Comparison of ENCODE assay signal across 11 cellular contexts in the genomic region with DNA sequence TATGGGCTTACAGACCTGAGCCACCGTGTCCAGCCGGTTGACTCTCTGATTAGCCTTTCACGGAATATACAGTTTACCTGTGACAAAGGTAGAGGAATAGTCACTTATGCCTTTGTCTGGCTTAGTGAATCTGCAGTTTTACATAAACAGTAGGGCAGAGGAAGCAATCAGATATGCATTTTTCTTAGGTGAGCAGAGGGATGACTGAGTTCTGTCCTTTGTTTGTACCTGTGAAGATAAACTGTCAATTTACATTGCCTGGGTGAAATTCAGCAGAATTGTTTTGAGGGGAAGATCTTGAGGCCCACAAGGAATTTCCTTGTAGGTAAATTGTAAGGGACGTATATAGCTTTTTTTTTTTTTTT. TPM values are rescaled to one million over a fixed set of nuclear protein-coding genes. Genes with fewer than 3 reads are reported as not detected.
A peak's percentile ranks its signal among the peaks of the same experiment; 100 is the strongest.
DNase-seq lines count a peak whose midpoint lies in the region; ATAC-seq, FAIRE-seq and TF ChIP-seq lines count a peak whose summit lies in the region.
"Had no signal": no experiment of that assay in that cellular context is flagged by ENCODE, and none has a peak within 500 bp of the region (broad histone marks: within the 10 kb centered on the region; RNA-seq: fewer than 3 reads in every experiment).

No MANE protein-coding gene starts in this region.

- CTCF ChIA-PET in CD8-positive, alpha-beta T cell (lab: Charles Lee): interaction anchor here (0.6 to 2.1 kb wide), 2 partner anchors 10 to 13 kb away, joined by 3 to 11 read pairs; a partner anchor contains a TSS
- CTCF ChIA-PET in GM12878 (lab: Yijun Ruan, JAX): interaction anchor here (1.2 to 18.8 kb wide), 6 partner anchors 9 to 487 kb away, joined by 3 to 163 read pairs (median 12); a partner anchor contains a TSS

- no peaks in the 10 kb centered on the region for H3K27me3 ChIP-seq in CD8-positive, alpha-beta T cell (ENCODE audit: insufficient read depth, low read length)
- H3K27me3 ChIP-seq in Karpas-422 (ENCODE audit: low read length) (no peaks in the 10 kb centered on the region), GM12878 (replicated peaks in 1 of 2; ENCODE audit: control insufficient read depth in 2 of 2, insufficient read depth in 2 of 2, low read length in 1 of 2) (no peaks in the 10 kb centered on the region), osteoblast (ENCODE audit: insufficient read depth, low read length) (no peaks in the 10 kb centered on the region)
- H3K27me3 ChIP-seq: SJCRH30 had no signal

- BruUV-seq in GM12878 (replicated peaks; lab: Mats Ljungman, UMichigan): no TSS peak

- H4K20me1 ChIP-seq in Karpas-422 (ENCODE audit: insufficient read depth, low read depth, low read length) (no peaks in the 10 kb centered on the region), GM12878 (ENCODE audit: control insufficient read depth, insufficient read depth) (no peaks in the 10 kb centered on the region), osteoblast (ENCODE audit: insufficient read depth, low read length) (peaks cover 2% of the 10 kb centered on the region)

- no peaks in the 10 kb centered on the region for H3K9me2 ChIP-seq in Karpas-422 (replicated peaks; ENCODE audit: insufficient read depth, low read length)

- RAD21 ChIA-PET in GM12878 (lab: Charles Lee; ENCODE audit: unreplicated experiment): interaction anchor here (1.5 to 9.1 kb wide), 5 partner anchors 10 to 75 kb away, joined by 3 to 93 read pairs (median 18); a partner anchor contains a TSS

- in situ Hi-C loops in GM12878 (cut with MboI): loop anchor here (5.0 to 10.0 kb wide), 3 partner anchors 221 to 693 kb away; a partner anchor contains a TSS

- SMC1A ChIA-PET in GM12878 (lab: Charles Lee; ENCODE audit: uncharacterized antibody, unreplicated experiment): interaction anchor here (1.0 to 20.1 kb wide), 9 partner anchors 13 to 703 kb away, joined by 3 to 284 read pairs (median 5); a partner anchor contains a TSS

- ATAC-seq in CD8-positive, alpha-beta T cell: no peak
- no peak for ATAC-seq in GM12878
- no peak for ATAC-seq in GM21529 (IDR thresholded peaks at IDR 0.05; ENCODE audit: unreplicated experiment)
- no peak for ATAC-seq in HG03135 (IDR thresholded peaks at IDR 0.05; ENCODE audit: unreplicated experiment)

- H3K27me3 Mint-ChIP-seq in CD8-positive, alpha-beta T cell (ENCODE audit: low read depth): no peaks in the 10 kb centered on the region

- WGBS in GM12878 (ENCODE audit: insufficient coverage, insufficient replicate concordance, low lambda C conversion rate, missing lambda C conversion rate): 73% methylated on average over 4 of the region's 4 CpGs

- H3K4me3 ChIP-seq in CD8-positive, alpha-beta T cell (ENCODE audit: low read depth, low read length): no peak overlapping the region
- no peak overlapping the region for H3K4me3 ChIP-seq in Karpas-422 (ENCODE audit: low read length)
- H3K4me3 ChIP-seq in GM12878: peak overlapping the region; percentile 39; the same call in 1 of the 2 replicates
- H3K4me3 ChIP-seq in osteoblast (ENCODE audit: insufficient read depth, low read length): no peak overlapping the region
- H3K4me3 ChIP-seq: SJCRH30 had no signal

- FAIRE-seq in GM12878 (lab: Jason Lieb, UNC): no peak

- no peak overlapping the region for H3K27ac ChIP-seq in CD8-positive, alpha-beta T cell (ENCODE audit: low read depth, low read length)
- H3K27ac ChIP-seq in Karpas-422 (ENCODE audit: low read length): peak overlapping the region; percentile 88; the same call in 1 of the 2 replicates
- peak overlapping the region; percentile 94 for H3K27ac ChIP-seq in GM12878 (ENCODE audit: control insufficient read depth, insufficient read depth)
- peak overlapping the region; percentile 85 for H3K27ac ChIP-seq in osteoblast (ENCODE audit: low read depth, low read length)
- H3K27ac ChIP-seq: SJCRH30 had no signal

- H2AFZ ChIP-seq in Karpas-422 (ENCODE audit: low read length): no peak overlapping the region
- H2AFZ ChIP-seq in GM12878 (ENCODE audit: control insufficient read depth, low read depth, low read length): no peak overlapping the region
- H2AFZ ChIP-seq in osteoblast (ENCODE audit: low read length): no peak overlapping the region

- H3K4me1 ChIP-seq in CD8-positive, alpha-beta T cell (ENCODE audit: insufficient read depth, low read length): peaks cover 67% of the 10 kb centered on the region
- H3K4me1 ChIP-seq in Karpas-422 (ENCODE audit: low read length): peaks cover 44% of the 10 kb centered on the region
- H3K4me1 ChIP-seq in GM12878 (ENCODE audit: control insufficient read depth, insufficient read depth, low read length): peaks cover 63% of the 10 kb centered on the region
- H3K4me1 ChIP-seq in osteoblast (ENCODE audit: insufficient read depth, low read length): peaks cover 55% of the 10 kb centered on the region
- H3K4me1 ChIP-seq: SJCRH30 had no signal

- no peak for TF ChIP-seq EP300 in GM12878 (IDR thresholded peaks at IDR 0.05; ENCODE audit: borderline replicate concordance in 1 of 2, control insufficient read depth in 1 of 2, low read depth in 2 of 2, low read length in 2 of 2)

- TF ChIP-seq RAD21 in GM12878 (IDR thresholded peaks at IDR 0.05; ENCODE audit: insufficient read depth, low read depth, low read length): no peak

- TF ChIP-seq POLR2A in GM12878 (IDR thresholded peaks at IDR 0.05; ENCODE audit: low read depth, low read length): no peak

- no peak for DNase-seq in CD8-positive, alpha-beta T cell
- no peak for DNase-seq in Karpas-422
- no peak for DNase-seq in GM12878 (ENCODE audit: low read depth, low spot score)
- no peak for DNase-seq in osteoblast (ENCODE audit: insufficient read length, low spot score, missing footprints)
- DNase-seq in globus pallidus (ENCODE audit: low spot score): no peak
- no peak for DNase-seq in hepatic stellate cell (ENCODE audit: low spot score)
- DNase-seq: anterior cingulate cortex, NCI-H2227 treated with DMSO at 0.1 percent for 48 hours, SJCRH30 had no signal

- peak overlapping the region; percentile 29 for H3K4me3 Mint-ChIP-seq in CD8-positive, alpha-beta T cell

- no peaks in the 10 kb centered on the region for H3K9me3 ChIP-seq in CD8-positive, alpha-beta T cell (ENCODE audit: low read length)
- H3K9me3 ChIP-seq in Karpas-422 (ENCODE audit: low read length) (no peaks in the 10 kb centered on the region), GM12878 (replicated peaks; ENCODE audit: control insufficient read depth, insufficient read depth, low read length) (no peaks in the 10 kb centered on the region), osteoblast (ENCODE audit: low read depth, low read length) (no peaks in the 10 kb centered on the region)
- H3K9me3 ChIP-seq: SJCRH30 had no signal

- H3K4me1 Mint-ChIP-seq in CD8-positive, alpha-beta T cell (ENCODE audit: low read depth): peaks cover 68% of the 10 kb centered on the region

- H3K36me3 ChIP-seq in CD8-positive, alpha-beta T cell (ENCODE audit: insufficient read depth, low read length): peaks cover 32% of the 10 kb centered on the region
- H3K36me3 ChIP-seq in Karpas-422 (ENCODE audit: insufficient read depth, low read length) (peaks cover 56% of the 10 kb centered on the region), GM12878 (ENCODE audit: control insufficient read depth in 2 of 2, insufficient read depth in 2 of 2, low read length in 1 of 2) (peaks cover 4 to 55% of the 10 kb centered on the region in 2 experiments), osteoblast (ENCODE audit: insufficient read depth, low read length) (peaks cover 32% of the 10 kb centered on the region)

- H3K9ac ChIP-seq in Karpas-422 (ENCODE audit: low read length) (no peak overlapping the region; the same call in 1 of the 2 replicates), GM12878 (ENCODE audit: control insufficient read depth, insufficient read depth, low read length) (peak overlapping the region; percentile 61)

- peaks cover 5% of the 10 kb centered on the region for H3K9me3 Mint-ChIP-seq in CD8-positive, alpha-beta T cell

- H3K36me3 Mint-ChIP-seq in CD8-positive, alpha-beta T cell: peaks cover 63% of the 10 kb centered on the region

- H3K4me2 ChIP-seq in Karpas-422 (ENCODE audit: low read depth, low read length, poor library complexity, severe bottlenecking) (no peak overlapping the region), GM12878 (ENCODE audit: control insufficient read depth, insufficient read depth) (peak overlapping the region; percentile 82), osteoblast (ENCODE audit: insufficient read depth, low read length) (no peak overlapping the region)

- peaks cover 80% of the 10 kb centered on the region for H3K79me2 ChIP-seq in Karpas-422 (ENCODE audit: low read length)
- H3K79me2 ChIP-seq in GM12878 (ENCODE audit: control insufficient read depth, insufficient read depth, low read length): peaks cover 82% of the 10 kb centered on the region
- peaks cover 50% of the 10 kb centered on the region for H3K79me2 ChIP-seq in osteoblast (ENCODE audit: insufficient read depth, low read length)

- POLR2A ChIA-PET in CD8-positive, alpha-beta T cell (lab: Charles Lee): interaction anchor here (1.3 to 3.8 kb wide), 3 partner anchors 8 to 705 kb away, joined by 4 to 80 read pairs (median 5); a partner anchor contains a TSS
- POLR2A ChIA-PET in GM12878 (lab: Charles Lee): interaction anchor here (0.6 to 8.0 kb wide), 8 partner anchors 11 to 605 kb away, joined by 3 to 68 read pairs (median 4); a partner anchor contains a TSS

- no peak for TF ChIP-seq CTCF in CD8-positive, alpha-beta T cell (IDR thresholded peaks at IDR 0.05)
- TF ChIP-seq CTCF in GM12878 (IDR thresholded peaks at IDR 0.05 in 2 of 3, conservative IDR thresholded peaks at IDR 0.05 in 1 of 3; ENCODE audit: control insufficient read depth in 2 of 3, extremely low read depth in 1 of 3, insufficient read depth in 1 of 3, low read depth in 3 of 3, low read length in 3 of 3) (no peak), osteoblast (IDR thresholded peaks at IDR 0.05; ENCODE audit: extremely low read depth, low read depth, low read length) (no peak)

- intact Hi-C loops in CD8-positive, alpha-beta T cell (cut with DNase I, micrococcal nuclease): loop anchor here in 1 of 2 experiments (10.0 kb wide), 2 partner anchors 373 to 733 kb away; a partner anchor contains a TSS
- intact Hi-C loops in GM12878 (cut with micrococcal nuclease; ENCODE audit: unreplicated experiment): loop anchor here (5.0 to 10.0 kb wide), 2 partner anchors 183 to 351 kb away; no protein-coding TSS in a partner anchor

- peak overlapping the region; percentile 85 for H3K27ac Mint-ChIP-seq in CD8-positive, alpha-beta T cell

RNA-seq across cellular contexts. Expression of a gene that starts 10.8 kb away (rescaled TPM):
- 10 to 100 TPM; 73.0 to 88.9 TPM for total RNA-seq in CD8-positive, alpha-beta T cell
- total RNA-seq in Karpas-422 (2014; rRNA removed; shearing (Covaris generic); ENCODE audit: low replicate concordance): 68.8 and 134 TPM in 2 replicates
- total RNA-seq in GM12878 (2013; cell fraction: nucleolus; rRNA removed): 223 and 263 TPM in 2 replicates
- total RNA-seq in GM12878 (2014; rRNA removed) (52.6 and 56.0 TPM in 2 replicates), GM12878 (2014; rRNA removed; fragmentation: Illumina TruSeq; extraction: Trizol) (57.5 and 60.6 TPM in 2 replicates), GM12878 (2021) (129 and 138 TPM in 2 replicates), osteoblast (38.7 and 46.3 TPM in 2 replicates)
- 49.4 TPM for polyA plus RNA-seq in GM12878 (2011; ENCODE audit: low read depth)
- polyA plus RNA-seq in GM12878 (2011; rRNA removed) (104 and 139 TPM in 2 replicates), GM12878 (2014; fragmentation: Illumina TruSeq; extraction: Trizol) (57.5 and 75.9 TPM in 2 replicates), GM12878 (2014; fragmentation: Nextera tagmentation; extraction: Ambion mirVana) (10 to 100 TPM; 18.9 to 48.0 TPM), GM12878 (2014; rRNA removed) (61.3 and 73.8 TPM in 2 replicates), GM12878 (2016; fragmentation: Nextera tagmentation; extraction: Ambion mirVana) (10 to 100 TPM; 56.2 to 60.1 TPM)
- polyA plus RNA-seq in GM12878 (2011; cell fraction: cytosol; rRNA removed): 52.9 and 58.1 TPM in 2 replicates
- 65.4 and 94.5 TPM in 2 replicates for polyA plus RNA-seq in GM12878 (2011; cell fraction: nucleus; rRNA removed)
- 59.5 and 72.2 TPM in 2 replicates for polyA plus RNA-seq in GM12878 (2012)
- polyA minus RNA-seq in GM12878 (2011; rRNA and poly(A)+ RNA removed): 124 and 134 TPM in 2 replicates
- 54.6 and 64.8 TPM in 2 replicates for polyA minus RNA-seq in GM12878 (2011; cell fraction: cytosol; rRNA and poly(A)+ RNA removed)
- 49.6 and 62.2 TPM in 2 replicates for polyA minus RNA-seq in GM12878 (2011; cell fraction: nucleus; rRNA and poly(A)+ RNA removed)
